17 cellular contexts compared by ENCODE assay signal in genomic region chr7:28266377-28266776, GRCh38.
"Had no signal": no experiment of that assay in that cellular context is flagged by ENCODE, and none has a peak within 500 bp of the region (broad histone marks: within the 10 kb centered on the region; RNA-seq: fewer than 3 reads in every experiment).

No MANE protein-coding gene starts in this region.

- H3K4me3 ChIP-seq: sigmoid colon, thoracic aorta, upper lobe of right lung had no signal

- DNase-seq: activated B cell treated with CpG ODN at 0.5 μM for 24 hours; activated CD4-positive, alpha-beta memory T cell treated with anti-CD3 and anti-CD28 coated beads, Interleukin-2, amount 10 ng/mL, durations not matched to agents 7 days and 5 days; activated CD4-positive, alpha-beta T cell treated with anti-CD3 and anti-CD28 coated beads for 48 hours; activated CD8-positive, alpha-beta memory T cell treated with anti-CD3 and anti-CD28 coated beads, Interleukin-2, amount 10 ng/mL, durations not matched to agents 7 days and 5 days; activated naive CD4-positive, alpha-beta T cell; activated naive CD8-positive, alpha-beta T cell treated with anti-CD3 and anti-CD28 coated beads for 36 hours; amniotic stem cell; effector memory CD8-positive, alpha-beta T cell; foreskin melanocyte; glutamatergic neuron; hippocampal formation; sigmoid colon; stimulated activated CD4-positive, alpha-beta T cell treated with anti-CD3 and anti-CD28 coated beads, Interleukin-4, amount 100 ng/mL, for 24 hours; upper lobe of right lung had no signal

- ATAC-seq: activated CD8-positive, alpha-beta memory T cell treated with anti-CD3 and anti-CD28 coated beads, Interleukin-2, amount 10 ng/mL, durations not matched to agents 7 days and 5 days; effector memory CD8-positive, alpha-beta T cell; left lobe of liver; stimulated activated memory B cell treated with anti-CD40 and anti-IgM and Interleukin-4, amounts not matched to agents 10 μg/mL and 1 μg/mL and 100 μg/mL, for 72 hours; upper lobe of right lung had no signal
